15 cellular contexts compared by ENCODE assay signal in genomic region chr2:235043762-235044500, GRCh38.
DNase-seq lines count a peak whose midpoint lies in the region; ATAC-seq and TF ChIP-seq lines count a peak whose summit lies in the region.
"Had no signal": no experiment of that assay in that cellular context is flagged by ENCODE, and none has a peak within 500 bp of the region (broad histone marks: within the 10 kb centered on the region; RNA-seq: fewer than 3 reads in every experiment).

No MANE protein-coding gene starts in this region.

- H3K4me3 Mint-ChIP-seq in central memory CD8-positive, alpha-beta T cell: no peak overlapping the region
- no peak overlapping the region for H3K4me3 Mint-ChIP-seq in chondrocyte (ENCODE audit: unreplicated experiment)

- peaks cover 2% of the 10 kb centered on the region for H3K36me3 Mint-ChIP-seq in central memory CD8-positive, alpha-beta T cell (ENCODE audit: insufficient read depth)
- peaks cover 48% of the 10 kb centered on the region for H3K36me3 Mint-ChIP-seq in chondrocyte (ENCODE audit: low read depth)
- H3K36me3 Mint-ChIP-seq: immature natural killer cell had no signal

- no peaks in the 10 kb centered on the region for H3K27me3 ChIP-seq in upper lobe of right lung

- peaks cover 49% of the 10 kb centered on the region for H3K27me3 Mint-ChIP-seq in central memory CD8-positive, alpha-beta T cell
- H3K27me3 Mint-ChIP-seq in chondrocyte (ENCODE audit: low read depth): no peaks in the 10 kb centered on the region
- H3K27me3 Mint-ChIP-seq: progenitor cell of endocrine pancreas had no signal

- H3K36me3 ChIP-seq in upper lobe of right lung: peaks cover 30% of the 10 kb centered on the region

- no peaks in the 10 kb centered on the region for H3K9me3 ChIP-seq in upper lobe of right lung

- DNase-seq in activated effector memory CD4-positive, alpha-beta T cell treated with anti-CD3 and anti-CD28 coated beads, Interleukin-2, amount 50 U/mL, for 16 hours: peak; percentile 57
- no peak for DNase-seq in activated effector memory CD4-positive, alpha-beta T cell treated with Interleukin-2 at 50 U/mL for 16 hours
- DNase-seq in central memory CD8-positive, alpha-beta T cell (ENCODE audit: low spot score in 2 of 2): no peak
- DNase-seq in medulla oblongata (ENCODE audit: extremely low spot score) (peak; percentile 71), upper lobe of right lung (peak; percentile 79), chondrocyte (ENCODE audit: low spot score) (no peak)
- DNase-seq: activated gamma-delta T cell treated with Interleukin-2 at 50 U/mL for 16 hours; foreskin melanocyte; immature natural killer cell; NCI-H1048; stimulated activated CD4-positive, alpha-beta T cell treated with anti-CD3 and anti-CD28 coated beads, Interleukin-15, amount 100 ng/mL, for 24 hours had no signal

- intact Hi-C loops in upper lobe of right lung (cut with DNase I): no loop called here

- H3K27ac Mint-ChIP-seq in central memory CD8-positive, alpha-beta T cell (ENCODE audit: low read depth): no peak overlapping the region
- H3K27ac Mint-ChIP-seq in chondrocyte (ENCODE audit: unreplicated experiment): no peak overlapping the region
- H3K27ac Mint-ChIP-seq: progenitor cell of endocrine pancreas had no signal

- no peak for TF ChIP-seq CTCF in upper lobe of right lung (IDR thresholded peaks at IDR 0.05)
- no peak for TF ChIP-seq CTCF in chondrocyte (IDR thresholded peaks at IDR 0.05)

- peak overlapping the region; percentile 17 for H3K27ac ChIP-seq in upper lobe of right lung
- H3K27ac ChIP-seq: 22Rv1 had no signal

- H3K9me3 Mint-ChIP-seq in central memory CD8-positive, alpha-beta T cell: no peaks in the 10 kb centered on the region
- H3K9me3 Mint-ChIP-seq in chondrocyte (ENCODE audit: low read depth): no peaks in the 10 kb centered on the region
- H3K9me3 Mint-ChIP-seq: immature natural killer cell had no signal

- H3K4me1 Mint-ChIP-seq in central memory CD8-positive, alpha-beta T cell: peaks cover 20% of the 10 kb centered on the region
- peaks cover 8% of the 10 kb centered on the region for H3K4me1 Mint-ChIP-seq in chondrocyte (ENCODE audit: low read depth)

- ATAC-seq in central memory CD8-positive, alpha-beta T cell (replicated peaks; ENCODE audit: extremely low read depth, poor library complexity, severe bottlenecking): peak; percentile 58
- peak; percentile 84 for ATAC-seq in upper lobe of right lung
- ATAC-seq in HG02981 (IDR thresholded peaks at IDR 0.05; ENCODE audit: unreplicated experiment): no peak
- ATAC-seq in GM19395 (IDR thresholded peaks at IDR 0.05; ENCODE audit: unreplicated experiment): no peak

- H3K4me3 ChIP-seq in upper lobe of right lung: no peak overlapping the region

- H3K4me1 ChIP-seq in upper lobe of right lung: peaks cover 11% of the 10 kb centered on the region

Comparison
In these comparisons a context has a peak if more than half of its experiments do, and no peak if none do; other contexts are left out.
1. DNase-seq: peak in activated effector memory CD4-positive, alpha-beta T cell treated with anti-CD3 and anti-CD28 coated beads, Interleukin-2, amount 50 U/mL, for 16 hours (single experiment), medulla oblongata (single experiment) and upper lobe of right lung (single experiment); none in activated effector memory CD4-positive, alpha-beta T cell treated with Interleukin-2 at 50 U/mL for 16 hours (single experiment), central memory CD8-positive, alpha-beta T cell (0 of 2) and chondrocyte (single experiment).
2. ATAC-seq: peak in central memory CD8-positive, alpha-beta T cell (single experiment) and upper lobe of right lung (single experiment); none in HG02981 (single experiment) and GM19395 (single experiment).